In the genomic region with DNA sequence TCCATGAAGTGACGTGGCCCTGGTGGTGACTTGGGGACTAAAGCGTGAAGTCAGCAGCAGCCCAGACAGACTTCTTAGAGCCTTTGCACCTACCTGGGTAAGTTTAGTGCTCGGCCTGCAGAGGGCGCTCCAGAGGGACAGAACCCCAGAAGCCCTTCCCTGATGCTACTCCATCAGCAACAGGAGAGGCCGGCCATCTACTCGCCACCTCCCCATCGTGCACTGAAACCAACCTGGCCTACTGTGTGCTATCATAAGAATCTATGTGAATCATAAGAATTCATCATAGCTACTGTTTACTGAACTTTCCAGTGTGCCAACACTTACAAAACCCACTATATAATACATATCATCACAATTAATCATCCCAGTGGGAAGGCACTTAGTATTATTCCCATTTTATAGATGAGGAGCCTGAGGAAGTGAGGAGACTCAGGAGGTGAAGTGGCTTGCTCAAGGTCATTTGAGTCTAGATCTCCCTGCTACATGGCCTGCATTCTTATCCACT, we compare ENCODE assay signal across 9 cellular contexts. TPM values are rescaled to one million over a fixed set of nuclear protein-coding genes. Genes with fewer than 3 reads are reported as not detected.
DNase-seq lines count a peak whose midpoint lies in the region; ATAC-seq, FAIRE-seq and TF ChIP-seq lines count a peak whose summit lies in the region.
"Had no signal": no experiment of that assay in that cellular context is flagged by ENCODE, and none has a peak within 500 bp of the region (broad histone marks: within the 10 kb centered on the region; RNA-seq: fewer than 3 reads in every experiment).

No MANE protein-coding gene starts in this region.

- TF ChIP-seq CTCF in GM12878 (IDR thresholded peaks at IDR 0.05 in 2 of 3, conservative IDR thresholded peaks at IDR 0.05 in 1 of 3; ENCODE audit: control insufficient read depth in 2 of 3, extremely low read depth in 1 of 3, insufficient read depth in 1 of 3, low read depth in 3 of 3, low read length in 3 of 3) (peak; percentile 43 to 71 (median 68)), ovary (IDR thresholded peaks at IDR 0.05) (no peak)

- no peak overlapping the region for H2BK120ac ChIP-seq in trophoblast cell (ENCODE audit: insufficient read depth, low read length, poor library complexity)

- RAD21 ChIA-PET in GM12878 (lab: Charles Lee; ENCODE audit: unreplicated experiment) = interaction anchor here (1.1 to 1.2 kb wide), 2 partner anchors 9 to 23 kb away, joined by 3 to 4 read pairs; no protein-coding TSS in a partner anchor

- DNase-seq in NCI-H2227 (lab: John Stamatoyannopoulos, UW; ENCODE audit: unreplicated experiment) (peak; percentile 11), NCI-H2227 treated with DMSO at 0.1 percent for 48 hours (lab: John Stamatoyannopoulos, UW) (no peak), NCI-H510A (lab: John Stamatoyannopoulos, UW) (peak; percentile 43), GM12878 (ENCODE audit: low read depth, low spot score) (no peak), trophoblast cell (peak in 1 of 2 donors; percentile 32), ovary (no peak)

- H3K4me1 ChIP-seq in GM12878 (ENCODE audit: control insufficient read depth, insufficient read depth, low read length) (peaks cover 5% of the 10 kb centered on the region), trophoblast cell (ENCODE audit: control insufficient read depth in 1 of 2, insufficient read depth in 2 of 2, low read length in 2 of 2) (peaks cover 35 to 40% of the 10 kb centered on the region in 2 experiments), ovary (ENCODE audit: insufficient read depth) (peaks cover 5% of the 10 kb centered on the region)

- no peak overlapping the region for H3K4me3 ChIP-seq in GM12878
- no peak overlapping the region for H3K4me3 ChIP-seq in trophoblast cell (ENCODE audit: low read depth, low read length)
- no peak overlapping the region for H3K4me3 ChIP-seq in ovary

- no peak overlapping the region for H2BK12ac ChIP-seq in trophoblast cell (ENCODE audit: low read length)

- TF ChIP-seq EP300 in GM12878 (IDR thresholded peaks at IDR 0.05; ENCODE audit: borderline replicate concordance in 1 of 2, control insufficient read depth in 1 of 2, low read depth in 2 of 2, low read length in 2 of 2) (no peak), ovary (IDR thresholded peaks at IDR 0.05) (no peak)

- SMC1A ChIA-PET in GM12878 (lab: Charles Lee; ENCODE audit: uncharacterized antibody, unreplicated experiment) = interaction anchor here (0.8 to 1.8 kb wide), 3 partner anchors 9 to 132 kb away, joined by 3 to 7 read pairs (median 3); no protein-coding TSS in a partner anchor

- WGBS in GM12878 (ENCODE audit: insufficient coverage, insufficient replicate concordance, low lambda C conversion rate, missing lambda C conversion rate) = 11% methylated on average over 7 of the region's 7 CpGs
- no CpG with 5 or more reads among the region's 7 CpGs for WGBS in trophoblast cell (ENCODE audit: extremely low coverage, insufficient coverage, insufficient read length)
- 84 to 92% (median 85%) methylated on average over 7 of the region's 7 CpGs for WGBS in ovary, 3 donors

- H3K36me3 ChIP-seq in GM12878 (ENCODE audit: control insufficient read depth in 2 of 2, insufficient read depth in 2 of 2, low read length in 1 of 2) = no peaks in the 10 kb centered on the region
- no peaks in the 10 kb centered on the region for H3K36me3 ChIP-seq in trophoblast cell (ENCODE audit: control insufficient read depth in 1 of 2, insufficient read depth in 2 of 2, low read length in 2 of 2)
- no peaks in the 10 kb centered on the region for H3K36me3 ChIP-seq in ovary

- intact Hi-C loops in GM12878 (cut with micrococcal nuclease; ENCODE audit: unreplicated experiment) = no loop called here
- intact Hi-C loops in ovary (cut with DNase I) = no loop called here

- CTCF ChIA-PET in GM12878 (lab: Yijun Ruan, JAX) = interaction anchor here (0.6 to 7.4 kb wide), 17 partner anchors 9 to 769 kb away, joined by 3 to 59 read pairs (median 4); partner anchors contain the start of gene EDN2

- peak overlapping the region; percentile 12 for H2AK5ac ChIP-seq in trophoblast cell (ENCODE audit: low read length)

- no peak overlapping the region for H4K91ac ChIP-seq in trophoblast cell (ENCODE audit: low read depth, low read length)

- ATAC-seq in GM12878 = peak; percentile 27
- no peak for ATAC-seq in HG02884 (IDR thresholded peaks at IDR 0.05; ENCODE audit: unreplicated experiment)
- no peak for ATAC-seq in HG02759 (IDR thresholded peaks at IDR 0.05; ENCODE audit: unreplicated experiment)

- H3K27me3 ChIP-seq in GM12878 (replicated peaks in 1 of 2; ENCODE audit: control insufficient read depth in 2 of 2, insufficient read depth in 2 of 2, low read length in 1 of 2) (peaks cover 0 to 1% of the 10 kb centered on the region in 2 experiments; a peak in 2 of 4 replicates), trophoblast cell (ENCODE audit: insufficient read depth, low read length) (no peaks in the 10 kb centered on the region), ovary (no peaks in the 10 kb centered on the region)

- BruUV-seq in GM12878 (replicated peaks; lab: Mats Ljungman, UMichigan) = no TSS peak

- H3K9ac ChIP-seq in GM12878 (ENCODE audit: control insufficient read depth, insufficient read depth, low read length) (no peak overlapping the region), trophoblast cell (ENCODE audit: low read length) (no peak overlapping the region)

- H3K79me2 ChIP-seq in GM12878 (ENCODE audit: control insufficient read depth, insufficient read depth, low read length) (no peaks in the 10 kb centered on the region), trophoblast cell (ENCODE audit: control insufficient read depth, insufficient read depth, low read length, poor library complexity) (peaks cover 5% of the 10 kb centered on the region)

- no peak overlapping the region for H2AFZ ChIP-seq in GM12878 (ENCODE audit: control insufficient read depth, low read depth, low read length)
- no peak overlapping the region for H2AFZ ChIP-seq in trophoblast cell (ENCODE audit: insufficient read depth, low read length, poor library complexity)

- no peak overlapping the region for H2BK5ac ChIP-seq in trophoblast cell (ENCODE audit: low read depth, low read length, poor library complexity)

- in situ Hi-C loops in GM12878 (cut with MboI) = no loop called here

- TF ChIP-seq RAD21 in GM12878 (IDR thresholded peaks at IDR 0.05; ENCODE audit: insufficient read depth, low read depth, low read length) = 0 out of 2 replicates have a peak, but pooled peaks have one; percentile 7

- H4K8ac ChIP-seq in trophoblast cell (ENCODE audit: low read depth, low read length) = no peak overlapping the region

- no peak overlapping the region for H3K27ac ChIP-seq in GM12878 (ENCODE audit: control insufficient read depth, insufficient read depth)
- no peak overlapping the region for H3K27ac ChIP-seq in trophoblast cell (ENCODE audit: low read depth, low read length)
- no peak overlapping the region for H3K27ac ChIP-seq in ovary

- H3K18ac ChIP-seq in trophoblast cell (ENCODE audit: low read length) = no peak overlapping the region

- H3K79me1 ChIP-seq in trophoblast cell (ENCODE audit: low read length) = peaks cover 25% of the 10 kb centered on the region

- POLR2A ChIA-PET in GM12878 (lab: Charles Lee) = interaction anchor here (0.8 kb wide), 2 partner anchors 9 to 16 kb away, joined by 3 to 4 read pairs; no protein-coding TSS in a partner anchor

- no peak overlapping the region for H3K4me2 ChIP-seq in GM12878 (ENCODE audit: control insufficient read depth, insufficient read depth)
- no peak overlapping the region for H3K4me2 ChIP-seq in trophoblast cell (ENCODE audit: low read length)

- H3K23ac ChIP-seq in trophoblast cell (ENCODE audit: low read length) = no peak overlapping the region

- H3K4ac ChIP-seq in trophoblast cell (ENCODE audit: low read depth, low read length) = no peak overlapping the region

- H3K14ac ChIP-seq in trophoblast cell (ENCODE audit: low read length) = no peak overlapping the region

- no peaks in the 10 kb centered on the region for H4K20me1 ChIP-seq in GM12878 (ENCODE audit: control insufficient read depth, insufficient read depth)

- TF ChIP-seq POLR2A in GM12878 (IDR thresholded peaks at IDR 0.05; ENCODE audit: low read depth, low read length) (no peak), ovary (IDR thresholded peaks at IDR 0.05) (no peak)

- H3K9me3 ChIP-seq in GM12878 (replicated peaks; ENCODE audit: control insufficient read depth, insufficient read depth, low read length) (no peaks in the 10 kb centered on the region), trophoblast cell (ENCODE audit: insufficient read depth, low read depth, low read length) (peaks cover 2% of the 10 kb centered on the region), ovary (no peaks in the 10 kb centered on the region)

- no peak for FAIRE-seq in GM12878 (lab: Jason Lieb, UNC)

- no peak overlapping the region for H4K12ac ChIP-seq in trophoblast cell (ENCODE audit: low read depth, low read length)

TF ChIP-seq in GM12878, 131 proteins besides CTCF, POLR2A, EP300 and RAD21:
- TF ChIP-seq YY1 (IDR thresholded peaks at IDR 0.05; ENCODE audit: low read depth, low read length) = 0 out of 2 replicates have a peak, but pooled peaks have one; percentile 27
- TF ChIP-seq DPF2 (IDR thresholded peaks at IDR 0.05) = 0 out of 2 replicates have a peak, but pooled peaks have one; percentile 30
- peak; percentile 24; the same call in 1 of the 2 replicates for TF ChIP-seq FOXM1 (IDR thresholded peaks at IDR 0.05; ENCODE audit: low read depth, low read length)
- TF ChIP-seq CHD2 (IDR thresholded peaks at IDR 0.05; ENCODE audit: borderline replicate concordance, low read depth, low read length) = no peak
- no peak for TF ChIP-seq EGR1 (IDR thresholded peaks at IDR 0.05; ENCODE audit: borderline replicate concordance in 1 of 2, low read depth in 2 of 2, low read length in 2 of 2)

RNA-seq across cellular contexts. Expression of gene EDN2, which starts 7.9 kb away (rescaled TPM):
- total RNA-seq in GM12878 (2013; cell fraction: nucleolus; rRNA removed) = 0.44 and 0.56 TPM in 2 replicates
- total RNA-seq in GM12878 (2014; rRNA removed) = 0.28 and 0.60 TPM in 2 replicates
- total RNA-seq in GM12878 (2014; rRNA removed; fragmentation: Illumina TruSeq; extraction: Trizol) = 0.13 and 0.23 TPM in 2 replicates
- 0.74 and 0.98 TPM in 2 replicates for total RNA-seq in GM12878 (2021)
- polyA plus RNA-seq in GM12878 (2011; ENCODE audit: low read depth) = 0.31 TPM
- polyA plus RNA-seq in GM12878 (2011; rRNA removed) = 1.1 and 1.5 TPM in 2 replicates
- 2.3 and 2.6 TPM in 2 replicates for polyA plus RNA-seq in GM12878 (2011; cell fraction: cytosol; rRNA removed)
- 9.9 and 12.3 TPM in 2 replicates for polyA plus RNA-seq in GM12878 (2011; cell fraction: nucleus; rRNA removed)
- 0.38 and 0.42 TPM in 2 replicates for polyA plus RNA-seq in GM12878 (2012)
- 0.35 TPM in 1 of 2 replicates, not detected in the other for polyA plus RNA-seq in GM12878 (2014; fragmentation: Illumina TruSeq; extraction: Trizol)
- under 1 TPM in 1 of 2 experiments, not detected in 1; 0.11 TPM for polyA plus RNA-seq in GM12878 (2014; fragmentation: Nextera tagmentation; extraction: Ambion mirVana)
- polyA plus RNA-seq in GM12878 (2014; rRNA removed) = 0.94 and 1.3 TPM in 2 replicates
- under 1 TPM; 0.43 to 0.48 TPM for polyA plus RNA-seq in GM12878 (2016; fragmentation: Nextera tagmentation; extraction: Ambion mirVana)
- 0.66 and 1.1 TPM in 2 replicates for polyA minus RNA-seq in GM12878 (2011; rRNA and poly(A)+ RNA removed)
- 1.1 TPM in 1 of 2 replicates, not detected in the other for polyA minus RNA-seq in GM12878 (2011; cell fraction: cytosol; rRNA and poly(A)+ RNA removed)
- polyA minus RNA-seq in GM12878 (2011; cell fraction: nucleus; rRNA and poly(A)+ RNA removed) = 0.60 and 0.77 TPM in 2 replicates
- polyA plus RNA-seq in trophoblast cell (2013) = 0.14 and 0.19 TPM in 2 replicates
- 10 to 100 TPM in 1 of 7 donors, 1 to 10 TPM in 1, under 1 TPM in 3, not detected in 2; 0.20 to 24.8 (median 0.36) TPM for total RNA-seq in ovary
- not detected for polyA plus RNA-seq in ovary
- total RNA-seq: CD4-positive, alpha-beta memory T cell had no signal
- polyA plus RNA-seq: CD4-positive, alpha-beta memory T cell had no signal

Comparison
In these comparisons a context has a peak if more than half of its experiments do, and no peak if none do; other contexts are left out.
1. DNase-seq: peak in NCI-H2227 (single experiment) and NCI-H510A (single experiment); none in NCI-H2227 treated with DMSO at 0.1 percent for 48 hours (single experiment), GM12878 (single experiment) and ovary (0 of 5).
2. CTCF ChIP-seq: peak in GM12878 (3 of 3); none in ovary (0 of 3).